In the genomic region with DNA sequence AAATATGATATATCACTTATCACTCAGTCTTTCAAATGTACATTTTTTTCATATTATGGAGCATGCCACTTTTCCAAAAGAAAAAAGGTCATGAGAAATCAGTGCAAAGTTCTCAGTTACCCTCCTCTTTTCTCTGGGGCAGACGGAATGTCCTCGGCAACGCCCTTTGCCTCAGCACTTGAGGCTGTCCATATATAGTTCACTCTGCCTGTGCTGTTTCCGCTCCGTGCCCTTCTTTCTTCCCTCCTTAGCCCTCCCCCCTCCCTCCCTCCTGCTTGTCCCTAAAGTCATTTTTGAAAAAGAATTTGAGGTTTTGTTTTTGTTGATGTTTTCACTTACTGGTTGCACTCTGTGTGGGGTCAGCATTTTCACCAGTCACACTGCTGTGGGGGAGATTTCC, we compare ENCODE assay signal across 21 cellular contexts. TPM values are rescaled to one million over a fixed set of nuclear protein-coding genes. Genes with fewer than 3 reads are reported as not detected.
A peak's percentile ranks its signal among the peaks of the same experiment; 100 is the strongest.
DNase-seq lines count a peak whose midpoint lies in the region; TF ChIP-seq lines count a peak whose summit lies in the region.
"Had no signal": no experiment of that assay in that cellular context is flagged by ENCODE, and none has a peak within 500 bp of the region (broad histone marks: within the 10 kb centered on the region; RNA-seq: fewer than 3 reads in every experiment).

No MANE protein-coding gene starts in this region.

- H3K4me3 Mint-ChIP-seq in brain, result peak overlapping the region in 4 of 5 experiments; percentile 8 to 89 (median 57)
- H3K4me3 Mint-ChIP-seq: T-helper 1 cell treated with Interleukin-12 subunit alpha and Interleukin-12 subunit beta and Interleukin-4 antibody, amounts not matched to agents 30 μg/mL and 1 μg/mL, for 36 hours had no signal

- H3K27ac Mint-ChIP-seq in brain, result peak overlapping the region in 1 of 5 experiments; percentile 59
- H3K27ac Mint-ChIP-seq: CD4-positive, alpha-beta memory T cell; T-helper 1 cell treated with Interleukin-12 subunit alpha and Interleukin-12 subunit beta and Interleukin-4 antibody, amounts not matched to agents 30 μg/mL and 1 μg/mL, for 36 hours had no signal

- peaks cover 100% of the 10 kb centered on the region for H3K27me3 ChIP-seq in neural cell (ENCODE audit: insufficient read depth, low read depth, low read length)

- H3K36me3 Mint-ChIP-seq in brain, result no peaks in the 10 kb centered on the region

- peaks cover 31% of the 10 kb centered on the region for H3K4me1 Mint-ChIP-seq in brain

- H2AFZ ChIP-seq in neural cell (ENCODE audit: low read depth, low read length), result no peak overlapping the region

- H3K27me3 Mint-ChIP-seq in brain, result peaks cover 100% of the 10 kb centered on the region

- no peak overlapping the region for H3K4me3 ChIP-seq in neural cell (ENCODE audit: low read length)

- peak; percentile 9 for DNase-seq in AG08396 (ENCODE audit: low spot score)
- DNase-seq in GM13977 (ENCODE audit: low spot score), result peak; percentile 14
- no peak for DNase-seq in NCI-H446 (lab: John Stamatoyannopoulos, UW)
- DNase-seq in activated CD8-positive, alpha-beta memory T cell treated with anti-CD3 and anti-CD28 coated beads, Interleukin-2, amount 50 U/mL, for 4 hours, result no peak
- no peak for DNase-seq in T-helper 2 cell
- DNase-seq in NCI-H128 (lab: John Stamatoyannopoulos, UW; ENCODE audit: unreplicated experiment), result no peak
- DNase-seq: CD4-positive, alpha-beta memory T cell; COR-L47; GDM1; GOT3; NCI-H146; NCI-H1930; NCI-H2107; NCI-H510A; NCI-H774; SK-N-SH; SW 1271 had no signal

- H3K9me2 ChIP-seq in neural cell (ENCODE audit: insufficient read depth, low read length), result no peaks in the 10 kb centered on the region
- H3K9me2 ChIP-seq: SK-N-SH had no signal

- H3K27ac ChIP-seq in neural cell (ENCODE audit: low read length), result no peak overlapping the region

- no peak for TF ChIP-seq EP300 in neural cell (conservative IDR thresholded peaks at IDR 0.05; ENCODE audit: poor library complexity, severe bottlenecking)

- H4K20me1 ChIP-seq in neural cell (ENCODE audit: insufficient read depth), result no peaks in the 10 kb centered on the region

- no peak overlapping the region for H3K4me2 ChIP-seq in neural cell (ENCODE audit: low read length)

- no peak overlapping the region for H3K9ac ChIP-seq in neural cell (ENCODE audit: low read length)
- H3K9ac ChIP-seq: SK-N-SH had no signal

- no peak for TF ChIP-seq RAD21 in neural cell (conservative IDR thresholded peaks at IDR 0.05)

- no peaks in the 10 kb centered on the region for H3K36me3 ChIP-seq in neural cell (ENCODE audit: insufficient read depth, low read length)

- H3K9me3 ChIP-seq in neural cell (ENCODE audit: low read length), result no peaks in the 10 kb centered on the region
- H3K9me3 ChIP-seq: SK-N-SH had no signal

- no peaks in the 10 kb centered on the region for H3K79me2 ChIP-seq in neural cell (replicated peaks; ENCODE audit: insufficient read depth, low read length)

- H3K9me3 Mint-ChIP-seq in brain, result peaks cover 0 to 2% (median 0%) of the 10 kb centered on the region in 5 experiments
- H3K9me3 Mint-ChIP-seq: T-helper 1 cell treated with Interleukin-12 subunit alpha and Interleukin-12 subunit beta and Interleukin-4 antibody, amounts not matched to agents 30 μg/mL and 1 μg/mL, for 36 hours had no signal

- no peak for TF ChIP-seq CTCF in GM13977 (IDR thresholded peaks at IDR 0.05; ENCODE audit: extremely low read depth, insufficient read depth, missing control alignments)
- TF ChIP-seq CTCF in brain (conservative IDR thresholded peaks at IDR 0.05), result no peak
- no peak for TF ChIP-seq CTCF in neural cell (IDR thresholded peaks at IDR 0.05; ENCODE audit: poor library complexity, severe bottlenecking)

- in situ Hi-C loops in GM13977 (cut with MboI; ENCODE audit: low pct_unique_long_range_greater_than_20kb, low sequenced_read_pairs, unreplicated experiment), result loop anchor here (25.0 kb wide), 1 partner anchor 451 kb away; no protein-coding TSS in a partner anchor

- no peaks in the 10 kb centered on the region for H3F3A ChIP-seq in neural cell (ENCODE audit: insufficient read depth, low read length, poor library complexity, severe bottlenecking)

TF ChIP-seq in neural cell, 6 proteins besides CTCF, POLR2A, EP300 and RAD21:
- TF ChIP-seq MXI1 (conservative IDR thresholded peaks at IDR 0.05; ENCODE audit: poor library complexity, severe bottlenecking), result no peak
- peak; percentile 43 for TF ChIP-seq EZH2 (IDR thresholded peaks at IDR 0.05; ENCODE audit: borderline replicate concordance, insufficient read depth, low read length, poor library complexity, severe bottlenecking)
- TF ChIP-seq SMC3 (conservative IDR thresholded peaks at IDR 0.05; ENCODE audit: poor library complexity), result no peak

RNA-seq across cellular contexts. Expression of a gene that starts 5.4 kb away (rescaled TPM):
- polyA plus RNA-seq in brain (ENCODE audit: insufficient read depth, low read depth, low replicate concordance), result 1.3 TPM
- not detected in 2 replicates for polyA plus RNA-seq in neural cell
- polyA minus RNA-seq in neural cell, result 0.46 TPM in 1 of 2 replicates, not detected in the other
- polyA plus RNA-seq: AG04450; CD4-positive, alpha-beta memory T cell; SK-N-SH had no signal

Comparison
In these comparisons a context has a peak if more than half of its experiments do, and no peak if none do; other contexts are left out.
1. DNase-seq: peak in AG08396 (single experiment) and GM13977 (single experiment); none in NCI-H446 (0 of 2), activated CD8-positive, alpha-beta memory T cell treated with anti-CD3 and anti-CD28 coated beads, Interleukin-2, amount 50 U/mL, for 4 hours (single experiment), T-helper 2 cell (0 of 5) and NCI-H128 (single experiment).